ENCODE assay signal across 1 cellular context in the genomic region with DNA sequence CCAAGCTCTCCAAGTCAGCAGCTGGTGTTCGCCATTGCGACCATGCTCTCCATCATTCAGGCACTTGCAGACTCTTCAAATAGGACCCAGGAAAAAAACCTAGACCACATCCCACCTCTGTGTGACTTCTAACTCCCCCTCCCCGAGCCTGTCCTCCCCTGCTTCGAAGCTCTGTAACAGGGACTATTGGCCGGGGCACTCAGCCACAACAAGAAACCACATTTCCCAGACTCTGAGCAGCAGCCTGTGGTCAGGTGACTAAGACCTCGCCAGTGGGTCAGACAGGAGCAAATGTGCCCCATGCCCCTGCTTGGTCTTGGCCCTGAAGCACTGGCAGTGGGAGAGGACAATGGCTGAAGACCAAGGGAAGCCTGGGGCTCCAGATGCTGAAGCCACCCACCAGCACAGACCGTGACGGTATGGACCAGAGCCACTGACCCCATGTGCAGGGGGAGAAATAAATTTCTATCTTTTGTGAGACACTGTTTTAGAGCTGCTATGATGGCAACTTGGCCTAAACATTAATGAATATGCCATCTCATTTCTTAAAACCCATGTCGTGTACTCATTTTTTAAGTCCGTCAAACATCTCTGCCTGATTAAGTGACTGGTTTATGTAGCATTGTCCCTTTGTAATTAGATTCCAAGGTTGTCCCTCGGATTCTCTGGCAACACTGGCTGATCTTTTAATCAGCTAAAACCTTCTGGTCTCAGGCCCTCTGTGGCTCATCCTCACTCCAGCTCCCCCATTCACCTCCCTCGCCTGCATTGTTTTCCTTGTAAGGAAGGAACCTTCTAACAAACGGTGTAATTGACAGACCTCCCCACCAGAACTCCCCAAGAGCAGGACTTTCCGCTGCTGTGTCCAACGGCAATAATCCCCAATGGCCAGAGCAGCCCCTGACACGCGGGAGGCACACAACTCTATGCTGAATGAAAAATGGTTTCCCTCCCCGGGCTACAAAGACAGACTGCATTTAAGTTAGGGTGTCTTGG.
TF ChIP-seq lines count a peak whose summit lies in the region.

No MANE protein-coding gene starts in this region.

TF ChIP-seq in K562, 482 proteins besides CTCF, POLR2A, EP300 and RAD21 (continued from another document):
- TF ChIP-seq, protein P1, sequence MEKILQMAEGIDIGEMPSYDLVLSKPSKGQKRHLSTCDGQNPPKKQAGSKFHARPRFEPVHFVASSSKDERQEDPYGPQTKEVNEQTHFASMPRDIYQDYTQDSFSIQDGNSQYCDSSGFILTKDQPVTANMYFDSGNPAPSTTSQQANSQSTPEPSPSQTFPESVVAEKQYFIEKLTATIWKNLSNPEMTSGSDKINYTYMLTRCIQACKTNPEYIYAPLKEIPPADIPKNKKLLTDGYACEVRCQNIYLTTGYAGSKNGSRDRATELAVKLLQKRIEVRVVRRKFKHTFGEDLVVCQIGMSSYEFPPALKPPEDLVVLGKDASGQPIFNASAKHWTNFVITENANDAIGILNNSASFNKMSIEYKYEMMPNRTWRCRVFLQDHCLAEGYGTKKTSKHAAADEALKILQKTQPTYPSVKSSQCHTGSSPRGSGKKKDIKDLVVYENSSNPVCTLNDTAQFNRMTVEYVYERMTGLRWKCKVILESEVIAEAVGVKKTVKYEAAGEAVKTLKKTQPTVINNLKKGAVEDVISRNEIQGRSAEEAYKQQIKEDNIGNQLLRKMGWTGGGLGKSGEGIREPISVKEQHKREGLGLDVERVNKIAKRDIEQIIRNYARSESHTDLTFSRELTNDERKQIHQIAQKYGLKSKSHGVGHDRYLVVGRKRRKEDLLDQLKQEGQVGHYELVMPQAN (IDR thresholded peaks at IDR 0.05; ENCODE audit: borderline replicate concordance) = no peak
- TF ChIP-seq, protein P2, sequence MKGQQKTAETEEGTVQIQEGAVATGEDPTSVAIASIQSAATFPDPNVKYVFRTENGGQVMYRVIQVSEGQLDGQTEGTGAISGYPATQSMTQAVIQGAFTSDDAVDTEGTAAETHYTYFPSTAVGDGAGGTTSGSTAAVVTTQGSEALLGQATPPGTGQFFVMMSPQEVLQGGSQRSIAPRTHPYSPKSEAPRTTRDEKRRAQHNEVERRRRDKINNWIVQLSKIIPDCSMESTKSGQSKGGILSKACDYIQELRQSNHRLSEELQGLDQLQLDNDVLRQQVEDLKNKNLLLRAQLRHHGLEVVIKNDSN (CRISPR knock-in tag; IDR thresholded peaks at IDR 0.05) = peak; percentile 60
- TF ChIP-seq FIP1L1 (IDR thresholded peaks at IDR 0.05; ENCODE audit: low read depth, low read length, poor library complexity, severe bottlenecking) = no peak
- peak; percentile 60; the same call in 1 of the 2 replicates for TF ChIP-seq GATA2 (CRISPR knock-in tag; IDR thresholded peaks at IDR 0.05)
- TF ChIP-seq, protein P3, sequence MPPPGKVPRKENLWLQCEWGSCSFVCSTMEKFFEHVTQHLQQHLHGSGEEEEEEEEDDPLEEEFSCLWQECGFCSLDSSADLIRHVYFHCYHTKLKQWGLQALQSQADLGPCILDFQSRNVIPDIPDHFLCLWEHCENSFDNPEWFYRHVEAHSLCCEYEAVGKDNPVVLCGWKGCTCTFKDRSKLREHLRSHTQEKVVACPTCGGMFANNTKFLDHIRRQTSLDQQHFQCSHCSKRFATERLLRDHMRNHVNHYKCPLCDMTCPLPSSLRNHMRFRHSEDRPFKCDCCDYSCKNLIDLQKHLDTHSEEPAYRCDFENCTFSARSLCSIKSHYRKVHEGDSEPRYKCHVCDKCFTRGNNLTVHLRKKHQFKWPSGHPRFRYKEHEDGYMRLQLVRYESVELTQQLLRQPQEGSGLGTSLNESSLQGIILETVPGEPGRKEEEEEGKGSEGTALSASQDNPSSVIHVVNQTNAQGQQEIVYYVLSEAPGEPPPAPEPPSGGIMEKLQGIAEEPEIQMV (tag; conservative IDR thresholded peaks at IDR 0.05; ENCODE audit: low read depth) = no peak
- no peak for TF ChIP-seq MBD2 (IDR thresholded peaks at IDR 0.05; ENCODE audit: borderline replicate concordance, low read depth)
- TF ChIP-seq JUND (IDR thresholded peaks at IDR 0.05; ENCODE audit: borderline replicate concordance, low read depth, low read length) = peak; percentile 18; the same call in 1 of the 2 replicates
- TF ChIP-seq JUND (tag; IDR thresholded peaks at IDR 0.05; ENCODE audit: borderline replicate concordance, low read depth, low read length) = no peak
- peak in 1 of 2 experiments; percentile 81; a peak in 2 of 4 replicates for TF ChIP-seq SRF (CRISPR knock-in tag; IDR thresholded peaks at IDR 0.05)
- TF ChIP-seq EWSR1 (IDR thresholded peaks at IDR 0.05; ENCODE audit: borderline replicate concordance, low read depth, partially characterized antibody) = no peak
- TF ChIP-seq SOX6 (IDR thresholded peaks at IDR 0.05) = peak; percentile 84
- no peak for TF ChIP-seq ZNF408 (CRISPR knock-in tag; IDR thresholded peaks at IDR 0.05; ENCODE audit: low read depth)
- no peak for TF ChIP-seq KAT8 (IDR thresholded peaks at IDR 0.05; ENCODE audit: low read depth)
- TF ChIP-seq, protein P4, sequence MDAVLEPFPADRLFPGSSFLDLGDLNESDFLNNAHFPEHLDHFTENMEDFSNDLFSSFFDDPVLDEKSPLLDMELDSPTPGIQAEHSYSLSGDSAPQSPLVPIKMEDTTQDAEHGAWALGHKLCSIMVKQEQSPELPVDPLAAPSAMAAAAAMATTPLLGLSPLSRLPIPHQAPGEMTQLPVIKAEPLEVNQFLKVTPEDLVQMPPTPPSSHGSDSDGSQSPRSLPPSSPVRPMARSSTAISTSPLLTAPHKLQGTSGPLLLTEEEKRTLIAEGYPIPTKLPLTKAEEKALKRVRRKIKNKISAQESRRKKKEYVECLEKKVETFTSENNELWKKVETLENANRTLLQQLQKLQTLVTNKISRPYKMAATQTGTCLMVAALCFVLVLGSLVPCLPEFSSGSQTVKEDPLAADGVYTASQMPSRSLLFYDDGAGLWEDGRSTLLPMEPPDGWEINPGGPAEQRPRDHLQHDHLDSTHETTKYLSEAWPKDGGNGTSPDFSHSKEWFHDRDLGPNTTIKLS (IDR thresholded peaks at IDR 0.05; ENCODE audit: borderline replicate concordance, low read depth) = no peak
- no peak for TF ChIP-seq ZNF384 (IDR thresholded peaks at IDR 0.05; ENCODE audit: low read depth, low read length)
- no peak for TF ChIP-seq ZNF644 (tag; IDR thresholded peaks at IDR 0.05; ENCODE audit: low read depth)
- TF ChIP-seq, protein P5, sequence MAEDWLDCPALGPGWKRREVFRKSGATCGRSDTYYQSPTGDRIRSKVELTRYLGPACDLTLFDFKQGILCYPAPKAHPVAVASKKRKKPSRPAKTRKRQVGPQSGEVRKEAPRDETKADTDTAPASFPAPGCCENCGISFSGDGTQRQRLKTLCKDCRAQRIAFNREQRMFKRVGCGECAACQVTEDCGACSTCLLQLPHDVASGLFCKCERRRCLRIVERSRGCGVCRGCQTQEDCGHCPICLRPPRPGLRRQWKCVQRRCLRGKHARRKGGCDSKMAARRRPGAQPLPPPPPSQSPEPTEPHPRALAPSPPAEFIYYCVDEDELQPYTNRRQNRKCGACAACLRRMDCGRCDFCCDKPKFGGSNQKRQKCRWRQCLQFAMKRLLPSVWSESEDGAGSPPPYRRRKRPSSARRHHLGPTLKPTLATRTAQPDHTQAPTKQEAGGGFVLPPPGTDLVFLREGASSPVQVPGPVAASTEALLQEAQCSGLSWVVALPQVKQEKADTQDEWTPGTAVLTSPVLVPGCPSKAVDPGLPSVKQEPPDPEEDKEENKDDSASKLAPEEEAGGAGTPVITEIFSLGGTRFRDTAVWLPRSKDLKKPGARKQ (CRISPR knock-in tag; IDR thresholded peaks at IDR 0.05) = no peak
- no peak for TF ChIP-seq POLR2G (IDR thresholded peaks at IDR 0.05; ENCODE audit: low read depth, low read length)
- peak; percentile 56; the same call in 1 of the 2 replicates for TF ChIP-seq SMARCA4 (IDR thresholded peaks at IDR 0.05)
- TF ChIP-seq SREBF2 (CRISPR knock-in tag; IDR thresholded peaks at IDR 0.05) = no peak
- no peak for TF ChIP-seq HNRNPUL1 (IDR thresholded peaks at IDR 0.05; ENCODE audit: low read length)
- no peak for TF ChIP-seq ZNF146 (CRISPR knock-in tag; IDR thresholded peaks at IDR 0.05; ENCODE audit: unreplicated experiment)
- TF ChIP-seq MCM2 (IDR thresholded peaks at IDR 0.05; ENCODE audit: low read depth) = no peak
- TF ChIP-seq FOXK2 (conservative IDR thresholded peaks at IDR 0.05 in 1 of 2, IDR thresholded peaks at IDR 0.05 in 1 of 2; ENCODE audit: low read depth in 2 of 2) = 0 out of 4 replicates have a peak, but pooled peaks have one; percentile 22 to 29
- TF ChIP-seq NCOR1 (IDR thresholded peaks at IDR 0.05) = 0 out of 2 replicates have a peak, but pooled peaks have one; percentile 33
- TF ChIP-seq, protein P6, sequence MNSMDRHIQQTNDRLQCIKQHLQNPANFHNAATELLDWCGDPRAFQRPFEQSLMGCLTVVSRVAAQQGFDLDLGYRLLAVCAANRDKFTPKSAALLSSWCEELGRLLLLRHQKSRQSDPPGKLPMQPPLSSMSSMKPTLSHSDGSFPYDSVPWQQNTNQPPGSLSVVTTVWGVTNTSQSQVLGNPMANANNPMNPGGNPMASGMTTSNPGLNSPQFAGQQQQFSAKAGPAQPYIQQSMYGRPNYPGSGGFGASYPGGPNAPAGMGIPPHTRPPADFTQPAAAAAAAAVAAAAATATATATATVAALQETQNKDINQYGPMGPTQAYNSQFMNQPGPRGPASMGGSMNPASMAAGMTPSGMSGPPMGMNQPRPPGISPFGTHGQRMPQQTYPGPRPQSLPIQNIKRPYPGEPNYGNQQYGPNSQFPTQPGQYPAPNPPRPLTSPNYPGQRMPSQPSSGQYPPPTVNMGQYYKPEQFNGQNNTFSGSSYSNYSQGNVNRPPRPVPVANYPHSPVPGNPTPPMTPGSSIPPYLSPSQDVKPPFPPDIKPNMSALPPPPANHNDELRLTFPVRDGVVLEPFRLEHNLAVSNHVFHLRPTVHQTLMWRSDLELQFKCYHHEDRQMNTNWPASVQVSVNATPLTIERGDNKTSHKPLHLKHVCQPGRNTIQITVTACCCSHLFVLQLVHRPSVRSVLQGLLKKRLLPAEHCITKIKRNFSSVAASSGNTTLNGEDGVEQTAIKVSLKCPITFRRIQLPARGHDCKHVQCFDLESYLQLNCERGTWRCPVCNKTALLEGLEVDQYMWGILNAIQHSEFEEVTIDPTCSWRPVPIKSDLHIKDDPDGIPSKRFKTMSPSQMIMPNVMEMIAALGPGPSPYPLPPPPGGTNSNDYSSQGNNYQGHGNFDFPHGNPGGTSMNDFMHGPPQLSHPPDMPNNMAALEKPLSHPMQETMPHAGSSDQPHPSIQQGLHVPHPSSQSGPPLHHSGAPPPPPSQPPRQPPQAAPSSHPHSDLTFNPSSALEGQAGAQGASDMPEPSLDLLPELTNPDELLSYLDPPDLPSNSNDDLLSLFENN (IDR thresholded peaks at IDR 0.05; ENCODE audit: low read depth in 2 of 2, low read length in 2 of 2) = peak in 1 of 2 experiments; percentile 53; a peak in 1 of 4 replicates
- TF ChIP-seq SLC30A9 (CRISPR knock-in tag; IDR thresholded peaks at IDR 0.05) = no peak
- 0 out of 2 replicates have a peak, but pooled peaks have one; percentile 48 for TF ChIP-seq MTA2 (IDR thresholded peaks at IDR 0.05; ENCODE audit: low read depth)
- TF ChIP-seq, protein P7, sequence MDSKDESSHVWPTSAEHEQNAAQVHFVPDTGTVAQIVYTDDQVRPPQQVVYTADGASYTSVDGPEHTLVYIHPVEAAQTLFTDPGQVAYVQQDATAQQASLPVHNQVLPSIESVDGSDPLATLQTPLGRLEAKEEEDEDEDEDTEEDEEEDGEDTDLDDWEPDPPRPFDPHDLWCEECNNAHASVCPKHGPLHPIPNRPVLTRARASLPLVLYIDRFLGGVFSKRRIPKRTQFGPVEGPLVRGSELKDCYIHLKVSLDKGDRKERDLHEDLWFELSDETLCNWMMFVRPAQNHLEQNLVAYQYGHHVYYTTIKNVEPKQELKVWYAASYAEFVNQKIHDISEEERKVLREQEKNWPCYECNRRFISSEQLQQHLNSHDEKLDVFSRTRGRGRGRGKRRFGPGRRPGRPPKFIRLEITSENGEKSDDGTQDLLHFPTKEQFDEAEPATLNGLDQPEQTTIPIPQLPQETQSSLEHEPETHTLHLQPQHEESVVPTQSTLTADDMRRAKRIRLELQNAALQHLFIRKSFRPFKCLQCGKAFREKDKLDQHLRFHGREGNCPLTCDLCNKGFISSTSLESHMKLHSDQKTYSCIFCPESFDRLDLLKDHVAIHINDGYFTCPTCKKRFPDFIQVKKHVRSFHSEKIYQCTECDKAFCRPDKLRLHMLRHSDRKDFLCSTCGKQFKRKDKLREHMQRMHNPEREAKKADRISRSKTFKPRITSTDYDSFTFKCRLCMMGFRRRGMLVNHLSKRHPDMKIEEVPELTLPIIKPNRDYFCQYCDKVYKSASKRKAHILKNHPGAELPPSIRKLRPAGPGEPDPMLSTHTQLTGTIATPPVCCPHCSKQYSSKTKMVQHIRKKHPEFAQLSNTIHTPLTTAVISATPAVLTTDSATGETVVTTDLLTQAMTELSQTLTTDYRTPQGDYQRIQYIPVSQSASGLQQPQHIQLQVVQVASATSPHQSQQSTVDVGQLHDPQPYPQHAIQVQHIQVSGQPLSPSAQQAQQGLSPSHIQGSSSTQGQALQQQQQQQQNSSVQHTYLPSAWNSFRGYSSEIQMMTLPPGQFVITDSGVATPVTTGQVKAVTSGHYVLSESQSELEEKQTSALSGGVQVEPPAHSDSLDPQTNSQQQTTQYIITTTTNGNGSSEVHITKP (IDR thresholded peaks at IDR 0.05; ENCODE audit: partially characterized antibody) = peak; percentile 95
- TF ChIP-seq KDM2B (CRISPR knock-in tag; IDR thresholded peaks at IDR 0.05) = no peak
- no peak for TF ChIP-seq GABPB2 (CRISPR knock-in tag; conservative IDR thresholded peaks at IDR 0.05)
- TF ChIP-seq, protein P8, sequence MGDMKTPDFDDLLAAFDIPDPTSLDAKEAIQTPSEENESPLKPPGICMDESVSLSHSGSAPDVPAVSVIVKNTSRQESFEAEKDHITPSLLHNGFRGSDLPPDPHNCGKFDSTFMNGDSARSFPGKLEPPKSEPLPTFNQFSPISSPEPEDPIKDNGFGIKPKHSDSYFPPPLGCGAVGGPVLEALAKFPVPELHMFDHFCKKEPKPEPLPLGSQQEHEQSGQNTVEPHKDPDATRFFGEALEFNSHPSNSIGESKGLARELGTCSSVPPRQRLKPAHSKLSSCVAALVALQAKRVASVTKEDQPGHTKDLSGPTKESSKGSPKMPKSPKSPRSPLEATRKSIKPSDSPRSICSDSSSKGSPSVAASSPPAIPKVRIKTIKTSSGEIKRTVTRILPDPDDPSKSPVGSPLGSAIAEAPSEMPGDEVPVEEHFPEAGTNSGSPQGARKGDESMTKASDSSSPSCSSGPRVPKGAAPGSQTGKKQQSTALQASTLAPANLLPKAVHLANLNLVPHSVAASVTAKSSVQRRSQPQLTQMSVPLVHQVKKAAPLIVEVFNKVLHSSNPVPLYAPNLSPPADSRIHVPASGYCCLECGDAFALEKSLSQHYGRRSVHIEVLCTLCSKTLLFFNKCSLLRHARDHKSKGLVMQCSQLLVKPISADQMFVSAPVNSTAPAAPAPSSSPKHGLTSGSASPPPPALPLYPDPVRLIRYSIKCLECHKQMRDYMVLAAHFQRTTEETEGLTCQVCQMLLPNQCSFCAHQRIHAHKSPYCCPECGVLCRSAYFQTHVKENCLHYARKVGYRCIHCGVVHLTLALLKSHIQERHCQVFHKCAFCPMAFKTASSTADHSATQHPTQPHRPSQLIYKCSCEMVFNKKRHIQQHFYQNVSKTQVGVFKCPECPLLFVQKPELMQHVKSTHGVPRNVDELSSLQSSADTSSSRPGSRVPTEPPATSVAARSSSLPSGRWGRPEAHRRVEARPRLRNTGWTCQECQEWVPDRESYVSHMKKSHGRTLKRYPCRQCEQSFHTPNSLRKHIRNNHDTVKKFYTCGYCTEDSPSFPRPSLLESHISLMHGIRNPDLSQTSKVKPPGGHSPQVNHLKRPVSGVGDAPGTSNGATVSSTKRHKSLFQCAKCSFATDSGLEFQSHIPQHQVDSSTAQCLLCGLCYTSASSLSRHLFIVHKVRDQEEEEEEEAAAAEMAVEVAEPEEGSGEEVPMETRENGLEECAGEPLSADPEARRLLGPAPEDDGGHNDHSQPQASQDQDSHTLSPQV (IDR thresholded peaks at IDR 0.05) = no peak
